ENCODE assay signal across 19 cellular contexts in the genomic region with DNA sequence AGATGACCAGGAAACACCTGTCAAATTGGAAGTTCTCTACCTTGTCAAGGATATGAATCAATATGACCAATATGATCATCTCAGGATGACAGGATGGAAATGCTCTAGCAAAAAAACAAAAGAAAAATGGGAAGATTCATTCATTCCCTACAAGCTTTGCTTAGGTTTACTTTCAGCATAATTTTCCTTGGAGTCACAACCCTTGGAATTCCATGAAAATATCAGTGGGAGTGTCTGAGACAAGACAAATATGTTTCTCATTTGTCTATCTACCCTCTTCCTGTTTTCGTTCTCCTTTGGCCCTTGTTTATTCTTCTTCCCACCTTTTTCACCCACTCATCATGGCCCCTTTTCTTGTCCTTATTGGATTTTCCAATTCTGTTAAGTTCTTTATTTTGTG.
"Had no signal": no experiment of that assay in that cellular context is flagged by ENCODE, and none has a peak within 500 bp of the region (broad histone marks: within the 10 kb centered on the region; RNA-seq: fewer than 3 reads in every experiment).

No MANE protein-coding gene starts in this region.

- H3K27me3 ChIP-seq: body of pancreas, neural progenitor cell, transverse colon, vagina had no signal

- H3K27ac ChIP-seq: body of pancreas, neural progenitor cell, psoas muscle, transverse colon, vagina had no signal

- DNase-seq: activated CD4-positive, alpha-beta T cell treated with anti-CD3 and anti-CD28 coated beads, Interleukin-2, amount 10 ng/mL, durations not matched to agents 24 days and 14 days; activated CD4-positive, CD25-positive, alpha-beta regulatory T cell; activated CD8-positive, alpha-beta memory T cell treated with anti-CD3 and anti-CD28 coated beads, Interleukin-2, amount 50 U/mL, for 4 hours; activated CD8-positive, alpha-beta T cell treated with anti-CD3 and anti-CD28 coated beads, Interleukin-2, amount 10 ng/mL, durations not matched to agents 7 days and 5 days; activated effector memory CD4-positive, alpha-beta T cell treated with anti-CD3 and anti-CD28 coated beads, Interleukin-2, amount 50 U/mL, for 16 hours; activated T-cell treated with anti-CD3 and anti-CD28 coated beads, Interleukin-2, amount 50 U/mL, for 48 hours; amniotic stem cell; body of pancreas; naive B cell; psoas muscle; stimulated activated CD4-positive, alpha-beta T cell treated with anti-CD3 and anti-CD28 coated beads, Interleukin-2, amount 100 ng/mL, for 24 hours; T-helper 17 cell; transverse colon had no signal

- H3K9ac ChIP-seq: neural progenitor cell had no signal

- H3K4me1 ChIP-seq: transverse colon, vagina had no signal

- H3K36me3 ChIP-seq: neural progenitor cell, transverse colon, vagina had no signal

- H3K9me3 ChIP-seq: body of pancreas, psoas muscle, transverse colon, vagina had no signal

- H3K4me3 ChIP-seq: body of pancreas, neural progenitor cell, psoas muscle, transverse colon, vagina had no signal

- ATAC-seq: activated CD8-positive, alpha-beta T cell treated with anti-CD3 and anti-CD28 coated beads, Interleukin-2, amount 10 ng/mL, durations not matched to agents 7 days and 5 days; activated naive CD4-positive, alpha-beta T cell treated with anti-CD3 and anti-CD28 coated beads, Interleukin-2, amount 50 U/mL, for 72 hours; body of pancreas; left lobe of liver; psoas muscle; sciatic nerve; stimulated activated memory B cell treated with anti-CD40 and anti-IgM and Interleukin-4, amounts not matched to agents 10 μg/mL and 1 μg/mL and 100 μg/mL, for 72 hours; T-helper 17 cell had no signal

- H3K4me2 ChIP-seq: neural progenitor cell had no signal

- H2AFZ ChIP-seq: neural progenitor cell had no signal
